24 cellular contexts compared by ENCODE assay signal in genomic region chr1:230142608-230143209, GRCh38.
DNase-seq lines count a peak whose midpoint lies in the region; ATAC-seq and TF ChIP-seq lines count a peak whose summit lies in the region.
"Had no signal": no experiment of that assay in that cellular context is flagged by ENCODE, and none has a peak within 500 bp of the region (broad histone marks: within the 10 kb centered on the region; RNA-seq: fewer than 3 reads in every experiment).

No MANE protein-coding gene starts in this region.

- peak overlapping the region; percentile 57 for H3K27ac Mint-ChIP-seq in endothelial cell (ENCODE audit: unreplicated experiment)
- H3K27ac Mint-ChIP-seq: activated naive CD8-positive, alpha-beta T cell treated with anti-CD3 and anti-CD28 coated beads for 36 hours; activated T-cell treated with anti-CD3 and anti-CD28 coated beads, Interleukin-2, amount 50 U/mL, for 72 hours; mesothelial cell of epicardium had no signal

- H3K4me3 Mint-ChIP-seq in endothelial cell (ENCODE audit: unreplicated experiment): no peak overlapping the region
- H3K4me3 Mint-ChIP-seq: activated naive CD8-positive, alpha-beta T cell treated with anti-CD3 and anti-CD28 coated beads for 36 hours; activated T-cell treated with anti-CD3 and anti-CD28 coated beads, Interleukin-2, amount 50 U/mL, for 72 hours; mesothelial cell of epicardium had no signal

- peaks cover 38% of the 10 kb centered on the region for H3K4me1 Mint-ChIP-seq in endothelial cell (ENCODE audit: unreplicated experiment)

- H3K36me3 ChIP-seq in DND-41 (ENCODE audit: insufficient read depth, low read length): peaks cover 81% of the 10 kb centered on the region
- H3K36me3 ChIP-seq in spleen: peaks cover 0 to 6% (median 0%) of the 10 kb centered on the region in 6 donors
- H3K36me3 ChIP-seq in mucosa of descending colon (ENCODE audit: low read depth): no peaks in the 10 kb centered on the region
- H3K36me3 ChIP-seq: BE2C, gastroesophageal sphincter, Peyer's patch, right lobe of liver, upper lobe of right lung had no signal

- no peak for ATAC-seq in DND-41 (ENCODE audit: insufficient read depth, low read depth)
- ATAC-seq in HG03045 (IDR thresholded peaks at IDR 0.05; ENCODE audit: unreplicated experiment): no peak
- ATAC-seq in mucosa of descending colon: no peak
- ATAC-seq: activated CD4-positive, CD25-positive, alpha-beta regulatory T cell treated with anti-CD3 and anti-CD28 coated beads, Interleukin-2, amount 50 U/mL, for 24 hours; activated T-cell treated with anti-CD3 and anti-CD28 coated beads, Interleukin-2, amount 50 U/mL, for 72 hours; esophagus mucosa; gastroesophageal sphincter; GM12878; right lobe of liver; upper lobe of right lung had no signal

- H3K4me3 ChIP-seq in DND-41 (ENCODE audit: low read depth in 1 of 2, low read length in 2 of 2) (no peak overlapping the region), spleen (no peak overlapping the region), mucosa of descending colon (no peak overlapping the region)
- H3K4me3 ChIP-seq: gastroesophageal sphincter, GM12878, Peyer's patch, right lobe of liver, upper lobe of right lung had no signal

- H3K27ac ChIP-seq in DND-41 (ENCODE audit: low read length) (peak overlapping the region; percentile 70), spleen (no peak overlapping the region)
- H3K27ac ChIP-seq: Peyer's patch, right lobe of liver, upper lobe of right lung had no signal

- peaks cover 100% of the 10 kb centered on the region for H4K20me1 ChIP-seq in DND-41 (ENCODE audit: insufficient read depth, low read length)

- intact Hi-C loops in spleen (cut with DNase I; ENCODE audit: low total_unique reads) (no loop called here), mucosa of descending colon (cut with DNase I, micrococcal nuclease) (no loop called here)

- H3K9me3 Mint-ChIP-seq in endothelial cell (ENCODE audit: unreplicated experiment): no peaks in the 10 kb centered on the region
- H3K9me3 Mint-ChIP-seq: activated naive CD8-positive, alpha-beta T cell treated with anti-CD3 and anti-CD28 coated beads for 36 hours; activated T-cell treated with anti-CD3 and anti-CD28 coated beads, Interleukin-2, amount 50 U/mL, for 72 hours; mesothelial cell of epicardium had no signal

- H3K27me3 ChIP-seq in DND-41 (ENCODE audit: insufficient read depth, low read length, poor library complexity) (no peaks in the 10 kb centered on the region), spleen (replicated peaks in 1 of 7) (no peaks in the 10 kb centered on the region)
- H3K27me3 ChIP-seq: BE2C, gastroesophageal sphincter, Peyer's patch, right lobe of liver, upper lobe of right lung had no signal

- no peak overlapping the region for H3K4me2 ChIP-seq in DND-41 (ENCODE audit: insufficient read depth, low read length)
- H3K4me2 ChIP-seq: SK-N-SH had no signal

- TF ChIP-seq CTCF in DND-41 (IDR thresholded peaks at IDR 0.05; ENCODE audit: borderline replicate concordance, extremely low read depth, low read length, poor library complexity, severe bottlenecking) (no peak), endothelial cell (IDR thresholded peaks at IDR 0.05; ENCODE audit: unreplicated experiment) (no peak), spleen (IDR thresholded peaks at IDR 0.05 in 8 of 11, conservative IDR thresholded peaks at IDR 0.05 in 3 of 11) (no peak), mucosa of descending colon (IDR thresholded peaks at IDR 0.05) (no peak)

- H3K27me3 Mint-ChIP-seq in endothelial cell (ENCODE audit: unreplicated experiment): peaks cover 2% of the 10 kb centered on the region
- H3K27me3 Mint-ChIP-seq: activated naive CD8-positive, alpha-beta T cell treated with anti-CD3 and anti-CD28 coated beads for 36 hours had no signal

- peaks cover 94% of the 10 kb centered on the region for H3K4me1 ChIP-seq in DND-41 (ENCODE audit: insufficient read depth, low read length)
- peaks cover 17 to 76% (median 50%) of the 10 kb centered on the region in 6 donors for H3K4me1 ChIP-seq in spleen
- H3K4me1 ChIP-seq in mucosa of descending colon (ENCODE audit: low read depth): peaks cover 1% of the 10 kb centered on the region

- DNase-seq in DND-41 (no peak), NCI-H446 treated with DMSO at 0.1 percent for 48 hours (lab: John Stamatoyannopoulos, UW) (peak; percentile 48), endothelial cell (ENCODE audit: low spot score) (no peak), spleen (peak; percentile 28), NCI-H146 (lab: John Stamatoyannopoulos, UW) (no peak), mucosa of descending colon (no peak)
- DNase-seq: activated naive CD8-positive, alpha-beta T cell treated with anti-CD3 and anti-CD28 coated beads for 36 hours; activated T-cell treated with anti-CD3 and anti-CD28 coated beads, Interleukin-2, amount 50 U/mL, for 72 hours; NCI-H2171 treated with DMSO at 0.1 percent for 48 hours; NCI-H82; occipital lobe; Peyer's patch; right lobe of liver; stimulated activated naive CD4-positive, alpha-beta T cell; T1000; upper lobe of right lung had no signal

- H3K9me3 ChIP-seq in DND-41 (ENCODE audit: insufficient read depth, low read length, severe bottlenecking) (no peaks in the 10 kb centered on the region), spleen (no peaks in the 10 kb centered on the region), mucosa of descending colon (no peaks in the 10 kb centered on the region)
- H3K9me3 ChIP-seq: BE2C, gastroesophageal sphincter, Peyer's patch, right lobe of liver, SK-N-SH, upper lobe of right lung had no signal

- H3K9ac ChIP-seq in DND-41 (ENCODE audit: low read depth, low read length): peak overlapping the region; percentile 5; the same call in 1 of the 2 replicates
- H3K9ac ChIP-seq: SK-N-SH had no signal

- no peak overlapping the region for H2AFZ ChIP-seq in DND-41 (ENCODE audit: low read depth, low read length)

- H3K79me2 ChIP-seq in DND-41 (ENCODE audit: insufficient read depth, low read length): peaks cover 100% of the 10 kb centered on the region

- TF ChIP-seq POLR2A in spleen (IDR thresholded peaks at IDR 0.05): no peak

- peaks cover 6% of the 10 kb centered on the region for H3K36me3 Mint-ChIP-seq in endothelial cell (ENCODE audit: low read depth, unreplicated experiment)
- H3K36me3 Mint-ChIP-seq: mesothelial cell of epicardium had no signal

- WGBS in spleen, 5 donors: 84 to 88% (median 86%) methylated on average over 5 of the region's 5 CpGs

Comparison
In these comparisons a context has a peak if more than half of its experiments do, and no peak if none do; other contexts are left out.
1. DNase-seq: peak in NCI-H446 treated with DMSO at 0.1 percent for 48 hours (single experiment) and spleen (single experiment); none in DND-41 (single experiment), endothelial cell (single experiment), NCI-H146 (single experiment) and mucosa of descending colon (0 of 3).